ENCODE assay signal across 8 cellular contexts in the genomic region with DNA sequence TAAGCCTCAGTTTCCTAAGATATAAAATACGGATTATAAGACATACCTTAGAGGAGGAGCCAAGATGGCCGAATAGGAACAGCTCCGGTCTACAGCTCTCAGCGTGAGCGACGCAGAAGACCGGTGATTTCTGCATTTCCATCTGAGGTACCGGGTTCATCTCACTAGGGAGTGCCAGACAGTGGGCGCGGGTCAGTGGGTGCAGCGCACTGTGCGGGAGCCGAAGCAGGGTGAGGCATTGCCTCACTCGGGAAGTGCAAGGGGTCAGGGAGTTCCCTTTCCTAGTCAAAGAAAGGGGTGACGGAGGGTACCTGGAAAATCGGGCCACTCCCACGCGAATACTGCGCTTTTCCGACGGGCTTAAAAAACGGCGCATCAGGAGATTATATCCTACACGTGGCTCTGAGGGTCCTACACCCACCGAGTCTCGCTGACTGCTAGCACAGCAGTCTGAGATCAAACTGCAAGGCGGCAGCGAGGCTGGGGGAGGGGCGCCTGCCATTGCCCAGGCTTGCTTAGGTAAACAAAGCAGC.
DNase-seq lines count a peak whose midpoint lies in the region; ATAC-seq, FAIRE-seq and TF ChIP-seq lines count a peak whose summit lies in the region.
"Not testable (repeated sequence)": the region's sequence is repeated elsewhere in the genome, so short reads cannot be mapped to it uniquely, and the experiment has no call there.

No MANE protein-coding gene starts in this region.

- H3K79me1 ChIP-seq in H1 (ENCODE audit: low read depth, low read length); trophoblast cell (ENCODE audit: low read length): not testable (repeated sequence)

- not testable (repeated sequence) for H3K36me3 Mint-ChIP-seq in Caco-2 (ENCODE audit: insufficient read depth, unreplicated experiment); mesothelial cell of epicardium

- not testable (repeated sequence) for H3K9me3 ChIP-seq in Caco-2; HUES48 (ENCODE audit: control insufficient read depth, insufficient read depth, low read length); PC-3 (ENCODE audit: low read length); H1 (ENCODE audit: insufficient read depth in 2 of 2, low read depth in 1 of 2, low read length in 1 of 2); iPS-15b (ENCODE audit: control insufficient read depth, insufficient read depth, low read length); trophoblast cell (ENCODE audit: insufficient read depth, low read depth, low read length)

- H2BK20ac ChIP-seq in H1 (ENCODE audit: low read length): not testable (repeated sequence)

- not testable (repeated sequence) for H3K56ac ChIP-seq in H1 (replicated peaks; ENCODE audit: insufficient read length, low read depth, low read length)

- not testable (repeated sequence) for H3K4ac ChIP-seq in H1 (replicated peaks; ENCODE audit: insufficient read length, low read depth, low read length); trophoblast cell (ENCODE audit: low read depth, low read length)

- ATAC-seq in PC-3: not testable (repeated sequence)

- peak overlapping the region; percentile 40; the same call in 1 of the 2 replicates for H3K18ac ChIP-seq in H1 (ENCODE audit: extremely low read depth, low read length)
- peak overlapping the region; percentile 71 for H3K18ac ChIP-seq in trophoblast cell (ENCODE audit: low read length)

- peaks cover 45% of the 10 kb centered on the region for H3K79me2 ChIP-seq in PC-3 (ENCODE audit: low read length)
- not testable (repeated sequence) for H3K79me2 ChIP-seq in H1 (ENCODE audit: control insufficient read depth in 1 of 2, insufficient read depth in 2 of 2, low read length in 2 of 2); trophoblast cell (ENCODE audit: control insufficient read depth, insufficient read depth, low read length, poor library complexity)

- H3K27ac Mint-ChIP-seq in Caco-2 (ENCODE audit: unreplicated experiment): peak overlapping the region; percentile 67
- H3K27ac Mint-ChIP-seq in mesothelial cell of epicardium: peak overlapping the region; percentile 92

- H4K91ac ChIP-seq in H1 (replicated peaks; ENCODE audit: insufficient read length, low read length): not testable (repeated sequence)
- H4K91ac ChIP-seq in trophoblast cell (ENCODE audit: low read depth, low read length): peak overlapping the region; percentile 94

- not testable (repeated sequence) for TF ChIP-seq CTCF in Caco-2 (IDR thresholded peaks at IDR 0.05; ENCODE audit: insufficient read depth in 1 of 2, low read depth in 1 of 2, low read length in 1 of 2, severe bottlenecking in 1 of 2, unreplicated experiment in 1 of 2); PC-3 (conservative IDR thresholded peaks at IDR 0.05; ENCODE audit: low read depth, low read length); H1 (IDR thresholded peaks at IDR 0.05; ENCODE audit: control extremely low read depth in 1 of 3, insufficient read depth in 1 of 3, low read depth in 1 of 3, low read length in 3 of 3); mesothelial cell of epicardium (IDR thresholded peaks at IDR 0.05; ENCODE audit: unreplicated experiment)

- H3K9me2 ChIP-seq in PC-3 (replicated peaks; ENCODE audit: low read length): not testable (repeated sequence)

- FAIRE-seq in H1 (lab: Jason Lieb, UNC): not testable (repeated sequence)

- H3K27ac ChIP-seq in HUES48 (ENCODE audit: low read depth, low read length); H1 (ENCODE audit: low read depth, low read length); trophoblast cell (ENCODE audit: low read depth, low read length): not testable (repeated sequence)
- H3K27ac ChIP-seq in PC-3 (ENCODE audit: low read length): peak overlapping the region; percentile 39

- H3K27me3 ChIP-seq in Caco-2 (replicated peaks; ENCODE audit: control insufficient read depth, insufficient read depth, low read length); HUES48 (ENCODE audit: control insufficient read depth, insufficient read depth, low read length); PC-3 (ENCODE audit: low read length); H1 (replicated peaks in 1 of 4; ENCODE audit: control insufficient read depth in 3 of 4, extremely low read depth in 1 of 4, insufficient read depth in 3 of 4, low read length in 3 of 4); iPS-15b (ENCODE audit: control insufficient read depth, insufficient read depth, low read length); trophoblast cell (ENCODE audit: insufficient read depth, low read length): not testable (repeated sequence)

- H3K4me3 Mint-ChIP-seq in Caco-2 (ENCODE audit: unreplicated experiment): peak overlapping the region; percentile 78
- H3K4me3 Mint-ChIP-seq in mesothelial cell of epicardium: peak overlapping the region; percentile 93

- H3K23ac ChIP-seq in H1 (ENCODE audit: insufficient read length); trophoblast cell (ENCODE audit: low read length): not testable (repeated sequence)

- H3K4me3 ChIP-seq in Caco-2 (ENCODE audit: low read depth, low read length) (peak overlapping the region; percentile 30), HUES48 (ENCODE audit: low read depth, low read length) (peak overlapping the region; percentile 53; the same call in 1 of the 2 replicates), PC-3 (ENCODE audit: low read length) (peak overlapping the region; percentile 75), H1 (ENCODE audit: extremely low read depth in 1 of 4, insufficient read depth in 2 of 4, low read depth in 3 of 4, low read length in 4 of 4) (peak overlapping the region in 2 of 4 experiments; percentile 29 to 49; a peak in 4 of 8 replicates), iPS-15b (ENCODE audit: low read depth, low read length) (peak overlapping the region; percentile 55)
- not testable (repeated sequence) for H3K4me3 ChIP-seq in trophoblast cell (ENCODE audit: low read depth, low read length)

- H3K4me2 ChIP-seq in PC-3 (ENCODE audit: low read length) (peak overlapping the region; percentile 89), H1 (ENCODE audit: insufficient read depth in 1 of 2, low read depth in 2 of 2, low read length in 2 of 2) (peak overlapping the region; percentile 53 to 56)
- not testable (repeated sequence) for H3K4me2 ChIP-seq in trophoblast cell (ENCODE audit: low read length)

- H2AFZ ChIP-seq in PC-3 (ENCODE audit: low read length) (peak overlapping the region; percentile 62), H1 (ENCODE audit: low read length) (0 out of 2 replicates have a peak overlapping the region, but pooled peaks have one; percentile 53), trophoblast cell (ENCODE audit: insufficient read depth, low read length, poor library complexity) (peak overlapping the region; percentile 54)

- H4K12ac ChIP-seq in trophoblast cell (ENCODE audit: low read depth, low read length): not testable (repeated sequence)

- CTCF ChIA-PET in Caco-2 (lab: Charles Lee); PC-3 (lab: Charles Lee): not testable (repeated sequence)
- CTCF ChIA-PET in H1 (lab: Charles Lee; ENCODE audit: partially characterized antibody): interaction anchor here (1.2 to 2.5 kb wide), 2 partner anchors 10 to 12 kb away, joined by 3 to 4 read pairs; no protein-coding TSS in a partner anchor

- H2BK5ac ChIP-seq in H1 (ENCODE audit: low read depth, low read length); trophoblast cell (ENCODE audit: low read depth, low read length, poor library complexity): not testable (repeated sequence)

- not testable (repeated sequence) for TF ChIP-seq POLR2A in H1 (IDR thresholded peaks at IDR 0.05; ENCODE audit: control extremely low read depth in 1 of 2, low read depth in 2 of 2, low read length in 2 of 2)

- POLR2A ChIA-PET in Caco-2 (lab: Charles Lee); PC-3 (lab: Charles Lee; ENCODE audit: unreplicated experiment): not testable (repeated sequence)
- POLR2A ChIA-PET in H1 (lab: Charles Lee; ENCODE audit: partially characterized antibody): interaction anchor here (0.7 to 1.8 kb wide), 2 partner anchors 16 to 711 kb away, joined by 3 to 6 read pairs; no protein-coding TSS in a partner anchor

- H3K14ac ChIP-seq in H1 (ENCODE audit: insufficient read length); trophoblast cell (ENCODE audit: low read length): not testable (repeated sequence)

- WGBS in H1 (ENCODE audit: extremely low coverage in 1 of 2, insufficient coverage in 1 of 2, insufficient read length in 1 of 2, insufficient replicate concordance in 2 of 2, low coverage in 1 of 2, low lambda C conversion rate in 2 of 2, missing lambda C conversion rate in 1 of 2), 2 experiments: 68% methylated on average over 27 of the region's 29 CpGs; no CpG with 5 or more reads in 1 of the 2 experiments
- WGBS in trophoblast cell (ENCODE audit: extremely low coverage, insufficient coverage, insufficient read length): no CpG with 5 or more reads among the region's 29 CpGs

- not testable (repeated sequence) for H3F3A ChIP-seq in PC-3 (ENCODE audit: low read length, unreplicated experiment)

- H3K4me1 Mint-ChIP-seq in Caco-2 (ENCODE audit: low read depth, unreplicated experiment): not testable (repeated sequence)
- peaks cover 12% of the 10 kb centered on the region for H3K4me1 Mint-ChIP-seq in mesothelial cell of epicardium

- not testable (repeated sequence) for TF ChIP-seq RAD21 in H1 (IDR thresholded peaks at IDR 0.05 in 1 of 2, conservative IDR thresholded peaks at IDR 0.05 in 1 of 2; ENCODE audit: low read depth in 2 of 2, low read length in 2 of 2)

- H4K8ac ChIP-seq in H1 (ENCODE audit: extremely low read depth, insufficient read depth, low read length): peak overlapping the region; percentile 68; the same call in 1 of the 2 replicates
- peak overlapping the region; percentile 82 for H4K8ac ChIP-seq in trophoblast cell (ENCODE audit: low read depth, low read length)

- not testable (repeated sequence) for H3K23me2 ChIP-seq in H1 (ENCODE audit: low read depth, low read length)

- H2BK15ac ChIP-seq in H1 (ENCODE audit: low read length): not testable (repeated sequence)

- H3K9ac ChIP-seq in HUES48 (ENCODE audit: low read depth, low read length) (peak overlapping the region; percentile 35; the same call in 1 of the 2 replicates), PC-3 (ENCODE audit: low read length) (peak overlapping the region; percentile 71), H1 (replicated peaks in 1 of 4; ENCODE audit: extremely low read depth in 1 of 4, low read depth in 3 of 4, low read length in 3 of 4) (peak overlapping the region in 1 of 4 experiments; percentile 61; a peak in 1 of 7 replicates), iPS-15b (ENCODE audit: low read depth, low read length) (peak overlapping the region; percentile 66)
- H3K9ac ChIP-seq in trophoblast cell (ENCODE audit: low read length): not testable (repeated sequence)

- not testable (repeated sequence) for H2BK12ac ChIP-seq in H1 (ENCODE audit: low read depth, low read length); trophoblast cell (ENCODE audit: low read length)

- H3K27me3 Mint-ChIP-seq in Caco-2 (ENCODE audit: insufficient read depth, unreplicated experiment); mesothelial cell of epicardium (ENCODE audit: low read depth): not testable (repeated sequence)

- TF ChIP-seq EP300 in H1 (IDR thresholded peaks at IDR 0.05; ENCODE audit: borderline replicate concordance in 1 of 2, low read depth in 2 of 2, low read length in 2 of 2): not testable (repeated sequence)

- H3K36me3 ChIP-seq in Caco-2 (ENCODE audit: control insufficient read depth, insufficient read depth, low read length); HUES48 (ENCODE audit: control insufficient read depth, insufficient read depth, low read length); PC-3 (ENCODE audit: low read depth, low read length); H1 (ENCODE audit: control insufficient read depth in 2 of 4, insufficient read depth in 4 of 4, low read length in 3 of 4); iPS-15b (ENCODE audit: control insufficient read depth, insufficient read depth, low read length); trophoblast cell (ENCODE audit: control insufficient read depth in 1 of 2, insufficient read depth in 2 of 2, low read length in 2 of 2): not testable (repeated sequence)

- not testable (repeated sequence) for H4K5ac ChIP-seq in H1 (ENCODE audit: insufficient read length, low read depth, low read length)

- not testable (repeated sequence) for H2BK120ac ChIP-seq in H1 (replicated peaks; ENCODE audit: low read depth, low read length)
- H2BK120ac ChIP-seq in trophoblast cell (ENCODE audit: insufficient read depth, low read length, poor library complexity): peak overlapping the region; percentile 33

- intact Hi-C loops in Caco-2 (cut with micrococcal nuclease; ENCODE audit: unreplicated experiment); PC-3 (cut with micrococcal nuclease): not testable (repeated sequence)

- DNase-seq in Caco-2 (peak in 1 of 2 experiments; percentile 37), NCI-H2171 treated with DMSO at 0.1 percent for 48 hours (lab: John Stamatoyannopoulos, UW) (peak; percentile 45), PC-3 (peak; percentile 14), H1 (ENCODE audit: low read depth in 1 of 2, low spot score in 2 of 2) (peak in 1 of 2 experiments; percentile 45)
- DNase-seq in mesothelial cell of epicardium (ENCODE audit: low spot score in 2 of 2, unreplicated experiment in 2 of 2); trophoblast cell: not testable (repeated sequence)

- H3K4me1 ChIP-seq in Caco-2; HUES48 (ENCODE audit: control insufficient read depth, insufficient read depth, low read length); H1 (replicated peaks in 1 of 4; ENCODE audit: control insufficient read depth in 3 of 4, insufficient read depth in 4 of 4, low read length in 3 of 4); iPS-15b (ENCODE audit: control insufficient read depth, insufficient read depth, low read length); trophoblast cell (ENCODE audit: control insufficient read depth in 1 of 2, insufficient read depth in 2 of 2, low read length in 2 of 2): not testable (repeated sequence)
- peaks cover 17% of the 10 kb centered on the region for H3K4me1 ChIP-seq in PC-3 (ENCODE audit: insufficient read depth, low read length)

- not testable (repeated sequence) for BruUV-seq in Caco-2 (replicated peaks; lab: Mats Ljungman, UMichigan); PC-3 (replicated peaks; lab: Mats Ljungman, UMichigan)

- H2AK5ac ChIP-seq in H1 (ENCODE audit: low read depth, low read length); trophoblast cell (ENCODE audit: low read length): not testable (repeated sequence)

- not testable (repeated sequence) for H3K9me3 Mint-ChIP-seq in Caco-2 (ENCODE audit: unreplicated experiment)
- peaks cover 15% of the 10 kb centered on the region for H3K9me3 Mint-ChIP-seq in mesothelial cell of epicardium

- not testable (repeated sequence) for H4K20me1 ChIP-seq in PC-3 (ENCODE audit: low read length); H1 (replicated peaks in 1 of 2; ENCODE audit: control insufficient read depth in 1 of 2, insufficient read depth in 2 of 2, low read length in 2 of 2)
